Comparison of ENCODE assay signal across 8 cellular contexts in genomic region chr1:145985502-145986439, GRCh38. TPM values are rescaled to one million over a fixed set of nuclear protein-coding genes. Genes with fewer than 3 reads are reported as not detected.
DNase-seq lines count a peak whose midpoint lies in the region; ATAC-seq and TF ChIP-seq lines count a peak whose summit lies in the region.

No MANE protein-coding gene starts in this region.

- no peak for TF ChIP-seq CTCF in Caco-2 (IDR thresholded peaks at IDR 0.05; ENCODE audit: insufficient read depth in 1 of 2, low read depth in 1 of 2, low read length in 1 of 2, severe bottlenecking in 1 of 2, unreplicated experiment in 1 of 2)
- no peak for TF ChIP-seq CTCF in WTC11 (IDR thresholded peaks at IDR 0.05)
- no peak for TF ChIP-seq CTCF in glutamatergic neuron (IDR thresholded peaks at IDR 0.05; ENCODE audit: partially characterized antibody, unreplicated experiment)
- no peak for TF ChIP-seq CTCF in retinal pigment epithelial cell (conservative IDR thresholded peaks at IDR 0.05; ENCODE audit: low read depth, low read length)

- POLR2A ChIA-PET in Caco-2 (lab: Charles Lee) (no interaction called here), WTC11 (lab: Charles Lee) (no interaction called here)

- peaks cover 21% of the 10 kb centered on the region for H3K4me1 ChIP-seq in Caco-2

- H3K4me1 Mint-ChIP-seq in Caco-2 (ENCODE audit: low read depth, unreplicated experiment): peaks cover 21% of the 10 kb centered on the region
- H3K4me1 Mint-ChIP-seq in WTC11: peaks cover 38% of the 10 kb centered on the region
- H3K4me1 Mint-ChIP-seq in glutamatergic neuron (ENCODE audit: low read depth, unreplicated experiment): peaks cover 12% of the 10 kb centered on the region

- no peak overlapping the region for H3K4me3 Mint-ChIP-seq in Caco-2 (ENCODE audit: unreplicated experiment)
- no peak overlapping the region for H3K4me3 Mint-ChIP-seq in WTC11
- H3K4me3 Mint-ChIP-seq in glutamatergic neuron (ENCODE audit: unreplicated experiment): peak overlapping the region; percentile 66

- no peaks in the 10 kb centered on the region for H3K27me3 ChIP-seq in Caco-2 (replicated peaks; ENCODE audit: control insufficient read depth, insufficient read depth, low read length)

- no peak overlapping the region for H3K4me3 ChIP-seq in Caco-2 (ENCODE audit: low read depth, low read length)
- no peak overlapping the region for H3K4me3 ChIP-seq in retinal pigment epithelial cell (ENCODE audit: low read length)

- H3K27me3 Mint-ChIP-seq in Caco-2 (ENCODE audit: insufficient read depth, unreplicated experiment) (no peaks in the 10 kb centered on the region), WTC11 (ENCODE audit: low read depth) (no peaks in the 10 kb centered on the region; the same call in none of the 2 replicates), glutamatergic neuron (ENCODE audit: unreplicated experiment) (peaks cover 4% of the 10 kb centered on the region)

- intact Hi-C loops in Caco-2 (cut with micrococcal nuclease; ENCODE audit: unreplicated experiment): no loop called here

- H3K27ac Mint-ChIP-seq in Caco-2 (ENCODE audit: unreplicated experiment): peak overlapping the region; percentile 58
- H3K27ac Mint-ChIP-seq in WTC11: peak overlapping the region; percentile 68; the same call in 1 of the 2 replicates
- H3K27ac Mint-ChIP-seq in glutamatergic neuron (ENCODE audit: unreplicated experiment): peak overlapping the region; percentile 53

- CTCF ChIA-PET in Caco-2 (lab: Charles Lee): no interaction called here
- CTCF ChIA-PET in WTC11 (lab: Charles Lee): interaction anchor here (1.9 kb wide), 1 partner anchor 22 kb away, joined by 8 read pairs; no protein-coding TSS in a partner anchor

- H3K9me3 ChIP-seq in Caco-2: no peaks in the 10 kb centered on the region

- no TSS peak for BruUV-seq in Caco-2 (replicated peaks; lab: Mats Ljungman, UMichigan)

- H3K9me3 Mint-ChIP-seq in Caco-2 (ENCODE audit: unreplicated experiment) (no peaks in the 10 kb centered on the region), WTC11 (no peaks in the 10 kb centered on the region), glutamatergic neuron (ENCODE audit: unreplicated experiment) (peaks cover 2% of the 10 kb centered on the region)

- H3K36me3 Mint-ChIP-seq in Caco-2 (ENCODE audit: insufficient read depth, unreplicated experiment) (no peaks in the 10 kb centered on the region), WTC11 (no peaks in the 10 kb centered on the region), glutamatergic neuron (ENCODE audit: unreplicated experiment) (no peaks in the 10 kb centered on the region)

- no peaks in the 10 kb centered on the region for H3K36me3 ChIP-seq in Caco-2 (ENCODE audit: control insufficient read depth, insufficient read depth, low read length)

- peak; percentile 65 for ATAC-seq in WTC11
- ATAC-seq in HG03439 (IDR thresholded peaks at IDR 0.05; ENCODE audit: unreplicated experiment): no peak
- no peak for ATAC-seq in HG03432 (IDR thresholded peaks at IDR 0.05; ENCODE audit: unreplicated experiment)
- no peak for ATAC-seq in GM18873 (IDR thresholded peaks at IDR 0.05; ENCODE audit: low FRiP score, unreplicated experiment)

- peak in 1 of 2 experiments; percentile 11 for DNase-seq in Caco-2
- peak; percentile 89 for DNase-seq in M059J (ENCODE audit: low read depth)
- no peak for DNase-seq in WTC11 (ENCODE audit: low spot score)
- DNase-seq in glutamatergic neuron: no peak
- peak; percentile 62 for DNase-seq in retinal pigment epithelial cell (ENCODE audit: low read depth)

TF ChIP-seq in WTC11, 78 proteins besides CTCF, POLR2A, EP300 and RAD21:
- TF ChIP-seq NFYB (CRISPR knock-in tag; conservative IDR thresholded peaks at IDR 0.05; ENCODE audit: low read depth) (no peak), ESRRA (CRISPR knock-in tag; IDR thresholded peaks at IDR 0.05; ENCODE audit: borderline replicate concordance) (no peak), OVOL2 (CRISPR knock-in tag; IDR thresholded peaks at IDR 0.05; ENCODE audit: borderline replicate concordance) (no peak), GTF2I (CRISPR knock-in tag; conservative IDR thresholded peaks at IDR 0.05) (no peak), ZNF317 (CRISPR knock-in tag; IDR thresholded peaks at IDR 0.05; ENCODE audit: borderline replicate concordance, low read depth) (no peak), SMAD4 (CRISPR knock-in tag; IDR thresholded peaks at IDR 0.05) (no peak)
- TF ChIP-seq, protein P1, sequence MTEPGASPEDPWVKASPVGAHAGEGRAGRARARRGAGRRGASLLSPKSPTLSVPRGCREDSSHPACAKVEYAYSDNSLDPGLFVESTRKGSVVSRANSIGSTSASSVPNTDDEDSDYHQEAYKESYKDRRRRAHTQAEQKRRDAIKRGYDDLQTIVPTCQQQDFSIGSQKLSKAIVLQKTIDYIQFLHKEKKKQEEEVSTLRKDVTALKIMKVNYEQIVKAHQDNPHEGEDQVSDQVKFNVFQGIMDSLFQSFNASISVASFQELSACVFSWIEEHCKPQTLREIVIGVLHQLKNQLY (CRISPR knock-in tag; IDR thresholded peaks at IDR 0.05): no peak
- TF ChIP-seq, protein P2, sequence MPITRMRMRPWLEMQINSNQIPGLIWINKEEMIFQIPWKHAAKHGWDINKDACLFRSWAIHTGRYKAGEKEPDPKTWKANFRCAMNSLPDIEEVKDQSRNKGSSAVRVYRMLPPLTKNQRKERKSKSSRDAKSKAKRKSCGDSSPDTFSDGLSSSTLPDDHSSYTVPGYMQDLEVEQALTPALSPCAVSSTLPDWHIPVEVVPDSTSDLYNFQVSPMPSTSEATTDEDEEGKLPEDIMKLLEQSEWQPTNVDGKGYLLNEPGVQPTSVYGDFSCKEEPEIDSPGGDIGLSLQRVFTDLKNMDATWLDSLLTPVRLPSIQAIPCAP (CRISPR knock-in tag; IDR thresholded peaks at IDR 0.05): no peak

RNA-seq across cellular contexts. Expression of gene TXNIP, which starts 10.6 kb away (rescaled TPM):
- 27.5 and 38.6 TPM in 2 replicates for total RNA-seq in Caco-2 (2022)
- 651 and 749 TPM in 2 replicates for total RNA-seq in M059J (2014; rRNA removed; shearing (Covaris generic))
- total RNA-seq in WTC11 (2021): 56.7 to 76.8 TPM (median 73.8 TPM) in 3 replicates
- 126 TPM for total RNA-seq in glutamatergic neuron (ENCODE audit: unreplicated experiment)

RNA-seq across cellular contexts. Expression of gene POLR3GL, which starts 21.3 kb away (rescaled TPM):
- 2.9 and 3.4 TPM in 2 replicates for total RNA-seq in Caco-2 (2022)
- 23.1 and 28.9 TPM in 2 replicates for total RNA-seq in M059J (2014; rRNA removed; shearing (Covaris generic))
- 3.8 to 8.3 TPM (median 6.7 TPM) in 3 replicates for total RNA-seq in WTC11 (2021)
- 13.2 TPM for total RNA-seq in glutamatergic neuron (ENCODE audit: unreplicated experiment)

RNA-seq across cellular contexts. Expression of gene ANKRD34A, which starts 21.4 kb away (rescaled TPM):
- total RNA-seq in Caco-2 (2022) (0.19 and 0.77 TPM in 2 replicates), WTC11 (2021) (0.21 to 0.44 TPM (median 0.22 TPM) in 3 replicates), glutamatergic neuron (ENCODE audit: unreplicated experiment) (0.59 TPM)
- 0.59 and 1.7 TPM in 2 replicates for total RNA-seq in M059J (2014; rRNA removed; shearing (Covaris generic))

RNA-seq across cellular contexts. Expression of gene LIX1L, which starts 28.0 kb away (rescaled TPM):
- total RNA-seq in Caco-2 (2022) (0.82 and 1.1 TPM in 2 replicates), WTC11 (2021) (3.0 to 3.8 TPM (median 3.8 TPM) in 3 replicates), glutamatergic neuron (ENCODE audit: unreplicated experiment) (20.3 TPM)
- total RNA-seq in M059J (2014; rRNA removed; shearing (Covaris generic)): 24.7 and 39.2 TPM in 2 replicates

RNA-seq across cellular contexts. Expression of gene HJV, which starts 35.8 kb away (rescaled TPM):
- total RNA-seq in Caco-2 (2022) (not detected in 2 replicates), WTC11 (2021) (0.23 to 0.50 TPM (median 0.31 TPM) in 3 replicates), glutamatergic neuron (ENCODE audit: unreplicated experiment) (not detected)
- total RNA-seq in M059J (2014; rRNA removed; shearing (Covaris generic)): not detected in 2 replicates

Comparison
In these comparisons a context has a peak if more than half of its experiments do, and no peak if none do; other contexts are left out.
1. DNase-seq: peak in M059J (single experiment) and retinal pigment epithelial cell (single experiment); none in WTC11 (single experiment) and glutamatergic neuron (single experiment).
2. Peak in every context shown above with its lines, with median percentiles within 50 percentile points of each other: H3K27ac Mint-ChIP-seq.